8 cellular contexts compared by ENCODE assay signal in genomic region chr10:17200885-17201164, GRCh38. TPM values are rescaled to one million over a fixed set of nuclear protein-coding genes. Genes with fewer than 3 reads are reported as not detected.
DNase-seq lines count a peak whose midpoint lies in the region; ATAC-seq and TF ChIP-seq lines count a peak whose summit lies in the region.

No MANE protein-coding gene starts in this region.

- peaks cover 52% of the 10 kb centered on the region for H3K4me1 Mint-ChIP-seq in activated naive CD8-positive, alpha-beta T cell treated with anti-CD3 and anti-CD28 coated beads, Interleukin-2, amount 50 U/mL, for 24 hours

- peak overlapping the region; percentile 96 for H3K27ac ChIP-seq in ACC112 (ENCODE audit: low read depth, low read length)
- H3K27ac ChIP-seq in left ventricle myocardium inferior (replicated peaks): peak overlapping the region; percentile 98
- H3K27ac ChIP-seq in prostate gland: peak overlapping the region; percentile 88 to 89

- TF ChIP-seq POLR2A in prostate gland (IDR thresholded peaks at IDR 0.05): no peak

- H3K79me2 ChIP-seq in ACC112 (ENCODE audit: control insufficient read depth, insufficient read depth, low read length, unreplicated experiment): peaks cover 18% of the 10 kb centered on the region

- WGBS in prostate gland: 1% methylated on average over 7 of the region's 7 CpGs

- no peaks in the 10 kb centered on the region for H3K27me3 ChIP-seq in ACC112 (ENCODE audit: insufficient read depth, low read length)
- H3K27me3 ChIP-seq in left ventricle myocardium inferior (ENCODE audit: low read depth): no peaks in the 10 kb centered on the region
- H3K27me3 ChIP-seq in prostate gland (replicated peaks; ENCODE audit: insufficient read depth): no peaks in the 10 kb centered on the region

- TF ChIP-seq CTCF in GM12875 (IDR thresholded peaks at IDR 0.05; ENCODE audit: borderline replicate concordance, insufficient read depth, low read depth, low read length): no peak
- TF ChIP-seq CTCF in left ventricle myocardium inferior (IDR thresholded peaks at IDR 0.05; ENCODE audit: borderline replicate concordance): no peak
- TF ChIP-seq CTCF in prostate gland (IDR thresholded peaks at IDR 0.05): peak in 1 of 4 experiments; percentile 2

- DNase-seq in NCI-H748 (lab: John Stamatoyannopoulos, UW; ENCODE audit: unreplicated experiment): peak; percentile 44
- peak; percentile 25 for DNase-seq in activated naive CD8-positive, alpha-beta T cell treated with anti-CD3 and anti-CD28 coated beads, Interleukin-2, amount 50 U/mL, for 24 hours
- peak; percentile 18 for DNase-seq in left ventricle myocardium inferior
- peak; percentile 49 for DNase-seq in prostate gland (ENCODE audit: low spot score)
- DNase-seq in NCI-H1436 (lab: John Stamatoyannopoulos, UW): no peak

- H3K4me3 ChIP-seq in ACC112 (ENCODE audit: low read depth, low read length) (peak overlapping the region; percentile 79), GM12875 (ENCODE audit: low read depth, low read length) (peak overlapping the region; percentile 91), left ventricle myocardium inferior (peak overlapping the region; percentile 76), prostate gland (peak overlapping the region; percentile 66 to 70)

- H3K36me3 Mint-ChIP-seq in activated naive CD8-positive, alpha-beta T cell treated with anti-CD3 and anti-CD28 coated beads, Interleukin-2, amount 50 U/mL, for 24 hours (ENCODE audit: low read depth): no peaks in the 10 kb centered on the region

- H3K27me3 Mint-ChIP-seq in activated naive CD8-positive, alpha-beta T cell treated with anti-CD3 and anti-CD28 coated beads, Interleukin-2, amount 50 U/mL, for 24 hours: no peaks in the 10 kb centered on the region

- intact Hi-C loops in left ventricle myocardium inferior (cut with micrococcal nuclease) (no loop called here), prostate gland (cut with DNase I) (loop anchor here (1.0 kb wide), 1 partner anchor 27 kb away; the partner anchor contains the start of gene VIM)

- peak; percentile 17 for ATAC-seq in HG02852 (IDR thresholded peaks at IDR 0.05; ENCODE audit: unreplicated experiment)
- peak; percentile 16 for ATAC-seq in activated naive CD8-positive, alpha-beta T cell treated with anti-CD3 and anti-CD28 coated beads, Interleukin-2, amount 50 U/mL, for 24 hours

- peak overlapping the region; percentile 89 for H3K27ac Mint-ChIP-seq in activated naive CD8-positive, alpha-beta T cell treated with anti-CD3 and anti-CD28 coated beads, Interleukin-2, amount 50 U/mL, for 24 hours

- H3K9me3 ChIP-seq in left ventricle myocardium inferior (replicated peaks) (no peaks in the 10 kb centered on the region), prostate gland (no peaks in the 10 kb centered on the region)

- H3K9me3 Mint-ChIP-seq in activated naive CD8-positive, alpha-beta T cell treated with anti-CD3 and anti-CD28 coated beads, Interleukin-2, amount 50 U/mL, for 24 hours: no peaks in the 10 kb centered on the region

- H2AFZ ChIP-seq in ACC112 (ENCODE audit: low read length, unreplicated experiment): no peak overlapping the region

- peak overlapping the region; percentile 86 for H3K4me3 Mint-ChIP-seq in activated naive CD8-positive, alpha-beta T cell treated with anti-CD3 and anti-CD28 coated beads, Interleukin-2, amount 50 U/mL, for 24 hours

- no peaks in the 10 kb centered on the region for H3K36me3 ChIP-seq in ACC112 (ENCODE audit: insufficient read depth, low read length)
- no peaks in the 10 kb centered on the region for H3K36me3 ChIP-seq in left ventricle myocardium inferior
- no peaks in the 10 kb centered on the region for H3K36me3 ChIP-seq in prostate gland

- H3K4me1 ChIP-seq in ACC112 (ENCODE audit: control insufficient read depth, insufficient read depth, low read length, unreplicated experiment): peaks cover 12% of the 10 kb centered on the region
- H3K4me1 ChIP-seq in left ventricle myocardium inferior: peaks cover 30% of the 10 kb centered on the region
- no peaks in the 10 kb centered on the region for H3K4me1 ChIP-seq in prostate gland (replicated peaks)

RNA-seq across cellular contexts. Expression of gene TRDMT1, which starts 0.6 kb away (rescaled TPM):
- total RNA-seq in left ventricle myocardium inferior: 4.0 TPM
- total RNA-seq in prostate gland: 1 to 10 TPM; 6.5 to 9.9 TPM

RNA-seq across cellular contexts. Expression of gene VIM, which starts 27.2 kb away (rescaled TPM):
- total RNA-seq in left ventricle myocardium inferior: 375 TPM
- 1,000 to 10,000 TPM in 1 of 2 donors, 100 to 1,000 TPM in 1; 293 to 1,683 TPM for total RNA-seq in prostate gland
